15 cellular contexts compared by ENCODE assay signal in genomic region chr6:40307712-40308111, GRCh38.
DNase-seq lines count a peak whose midpoint lies in the region; TF ChIP-seq lines count a peak whose summit lies in the region.
"Had no signal": no experiment of that assay in that cellular context is flagged by ENCODE, and none has a peak within 500 bp of the region (broad histone marks: within the 10 kb centered on the region; RNA-seq: fewer than 3 reads in every experiment).

No MANE protein-coding gene starts in this region.

- no TSS peak for BruUV-seq in mammary epithelial cell (replicated peaks; lab: Mats Ljungman, UMichigan)

- peaks cover 3% of the 10 kb centered on the region for H3K4me1 ChIP-seq in mammary epithelial cell (ENCODE audit: insufficient read depth, low read length)
- H3K4me1 ChIP-seq in breast epithelium, result no peaks in the 10 kb centered on the region
- peaks cover 25% of the 10 kb centered on the region for H3K4me1 ChIP-seq in OCI-LY3 (ENCODE audit: low read length)
- peaks cover 3 to 5% of the 10 kb centered on the region in 2 donors for H3K4me1 ChIP-seq in esophagus (ENCODE audit: control insufficient read depth in 2 of 2, insufficient read depth in 2 of 2, low read length in 1 of 2)
- H3K4me1 ChIP-seq: BLaER1, Caco-2, HAP-1 had no signal

- no peaks in the 10 kb centered on the region for H3K36me3 ChIP-seq in mammary epithelial cell (ENCODE audit: insufficient read depth, low read length)
- H3K36me3 ChIP-seq in breast epithelium, result no peaks in the 10 kb centered on the region
- H3K36me3 ChIP-seq in OCI-LY3 (replicated peaks; ENCODE audit: low read depth, low read length), result peaks cover 7% of the 10 kb centered on the region
- H3K36me3 ChIP-seq in esophagus (ENCODE audit: control insufficient read depth in 2 of 2, insufficient read depth in 2 of 2, low read length in 1 of 2), result no peaks in the 10 kb centered on the region
- H3K36me3 ChIP-seq: BLaER1, HAP-1 had no signal

- H3K9me3 ChIP-seq in mammary epithelial cell (replicated peaks; ENCODE audit: insufficient read depth, low read length) (no peaks in the 10 kb centered on the region), breast epithelium (no peaks in the 10 kb centered on the region), OCI-LY3 (ENCODE audit: insufficient read depth, low read length) (peaks cover 6% of the 10 kb centered on the region; the same call in 1 of the 2 replicates), esophagus (ENCODE audit: control insufficient read depth in 2 of 2, insufficient read depth in 1 of 2, low read depth in 1 of 2, low read length in 1 of 2) (peaks cover 0 to 3% of the 10 kb centered on the region in 2 donors)
- H3K9me3 ChIP-seq: Caco-2, HAP-1 had no signal

- H4K20me1 ChIP-seq in mammary epithelial cell (ENCODE audit: insufficient read depth, low read length) (no peaks in the 10 kb centered on the region), OCI-LY3 (ENCODE audit: insufficient read depth, low read length) (no peaks in the 10 kb centered on the region)
- H4K20me1 ChIP-seq: BLaER1 had no signal

- H3K27ac ChIP-seq in mammary epithelial cell (ENCODE audit: insufficient read depth, low read depth, low read length), result no peak overlapping the region
- H3K27ac ChIP-seq in breast epithelium, result no peak overlapping the region
- no peak overlapping the region for H3K27ac ChIP-seq in OCI-LY3 (ENCODE audit: low read length)
- peak overlapping the region; percentile 42 to 54 for H3K27ac ChIP-seq in esophagus (ENCODE audit: low read depth in 2 of 2, low read length in 1 of 2)
- H3K27ac ChIP-seq: BLaER1 had no signal

- in situ Hi-C loops in mammary epithelial cell (cut with MboI; ENCODE audit: low sequenced_read_pairs in 2 of 2), result loop anchor here in 1 of 2 donors (25.0 kb wide), 1 partner anchor 945 kb away; no protein-coding TSS in a partner anchor

- H3K27me3 ChIP-seq in mammary epithelial cell (ENCODE audit: insufficient read depth, low read length), result no peaks in the 10 kb centered on the region
- no peaks in the 10 kb centered on the region for H3K27me3 ChIP-seq in breast epithelium
- H3K27me3 ChIP-seq in OCI-LY3 (ENCODE audit: low read depth, low read length), result no peaks in the 10 kb centered on the region
- H3K27me3 ChIP-seq in esophagus (ENCODE audit: control insufficient read depth in 1 of 2, insufficient read depth in 2 of 2, low read length in 2 of 2), result no peaks in the 10 kb centered on the region
- H3K27me3 ChIP-seq: BLaER1 had no signal

- no peak overlapping the region for H3K4me2 ChIP-seq in mammary epithelial cell (ENCODE audit: insufficient read depth, low read depth, low read length)
- peak overlapping the region; percentile 90 for H3K4me2 ChIP-seq in OCI-LY3 (ENCODE audit: low read length)
- H3K4me2 ChIP-seq: BLaER1 had no signal

- H2AFZ ChIP-seq in mammary epithelial cell (ENCODE audit: low read depth, low read length), result no peak overlapping the region
- H2AFZ ChIP-seq in OCI-LY3 (ENCODE audit: low read depth, low read length), result no peak overlapping the region

- WGBS in mammary epithelial cell (ENCODE audit: low coverage, missing lambda C conversion rate), result 44% methylated on average over 5 of the region's 5 CpGs
- 49 to 53% methylated on average over 5 of the region's 5 CpGs for WGBS in esophagus, 2 donors

- CTCF ChIA-PET in mammary epithelial cell (lab: Charles Lee; ENCODE audit: low non-redundant PET), result interaction anchor here (0.7 kb wide), 1 partner anchor 326 kb away, joined by 3 read pairs; no protein-coding TSS in a partner anchor

- no peak for TF ChIP-seq CTCF in mammary epithelial cell (conservative IDR thresholded peaks at IDR 0.05 in 1 of 2, IDR thresholded peaks at IDR 0.05 in 1 of 2; ENCODE audit: extremely low read depth in 1 of 2, insufficient read depth in 1 of 2, low read depth in 1 of 2, low read length in 2 of 2)
- no peak for TF ChIP-seq CTCF in breast epithelium (IDR thresholded peaks at IDR 0.05)
- TF ChIP-seq CTCF in OCI-LY3 (IDR thresholded peaks at IDR 0.05; ENCODE audit: low read depth, low read length), result no peak

- H3K79me2 ChIP-seq in mammary epithelial cell (ENCODE audit: insufficient read depth, low read length) (no peaks in the 10 kb centered on the region), OCI-LY3 (ENCODE audit: low read length) (no peaks in the 10 kb centered on the region)

- dilution Hi-C loops in mammary epithelial cell (cut with HindIII; ENCODE audit: low sequenced_read_pairs), result no loop called here

- DNase-seq in mammary epithelial cell, result peak; percentile 37
- DNase-seq in breast epithelium (ENCODE audit: low spot score in 2 of 2), result no peak
- DNase-seq in effector CD4-positive, alpha-beta T cell, result no peak
- no peak for DNase-seq in LoVo (ENCODE audit: low spot score)
- no peak for DNase-seq in DMS114 treated with DMSO at 0.1 percent for 48 hours (lab: John Stamatoyannopoulos, UW; ENCODE audit: unreplicated experiment)
- DNase-seq: 8988T; AML-193; Caco-2; CD8-positive, alpha-beta memory T cell; DMS79 had no signal

- intact Hi-C loops in mammary epithelial cell (cut with micrococcal nuclease) (loop anchor here (1.0 to 5.0 kb wide), 3 partner anchors 326 to 960 kb away; no protein-coding TSS in a partner anchor), breast epithelium (cut with DNase I; ENCODE audit: low total_unique reads) (no loop called here)

- H3K4me3 ChIP-seq in mammary epithelial cell (replicated peaks in 1 of 3; ENCODE audit: insufficient read depth in 1 of 3, low read depth in 2 of 3, low read length in 3 of 3) (no peak overlapping the region), breast epithelium (no peak overlapping the region), OCI-LY3 (ENCODE audit: low read length) (no peak overlapping the region), esophagus (ENCODE audit: low read depth in 1 of 2, low read length in 2 of 2) (no peak overlapping the region)
- H3K4me3 ChIP-seq: BLaER1, GM12878, HAP-1 had no signal

- no peak for TF ChIP-seq POLR2A in breast epithelium (IDR thresholded peaks at IDR 0.05)

- H3K9ac ChIP-seq in mammary epithelial cell (ENCODE audit: insufficient read depth, low read length) (no peak overlapping the region), OCI-LY3 (ENCODE audit: low read length) (peak overlapping the region; percentile 72)
- H3K9ac ChIP-seq: BLaER1 had no signal

Comparison
In these comparisons a context has a peak if more than half of its experiments do, and no peak if none do; other contexts are left out.
1. H3K27ac ChIP-seq: peak in esophagus (2 of 2); none in mammary epithelial cell (single experiment), breast epithelium (0 of 2) and OCI-LY3 (single experiment).